In the genomic region with DNA sequence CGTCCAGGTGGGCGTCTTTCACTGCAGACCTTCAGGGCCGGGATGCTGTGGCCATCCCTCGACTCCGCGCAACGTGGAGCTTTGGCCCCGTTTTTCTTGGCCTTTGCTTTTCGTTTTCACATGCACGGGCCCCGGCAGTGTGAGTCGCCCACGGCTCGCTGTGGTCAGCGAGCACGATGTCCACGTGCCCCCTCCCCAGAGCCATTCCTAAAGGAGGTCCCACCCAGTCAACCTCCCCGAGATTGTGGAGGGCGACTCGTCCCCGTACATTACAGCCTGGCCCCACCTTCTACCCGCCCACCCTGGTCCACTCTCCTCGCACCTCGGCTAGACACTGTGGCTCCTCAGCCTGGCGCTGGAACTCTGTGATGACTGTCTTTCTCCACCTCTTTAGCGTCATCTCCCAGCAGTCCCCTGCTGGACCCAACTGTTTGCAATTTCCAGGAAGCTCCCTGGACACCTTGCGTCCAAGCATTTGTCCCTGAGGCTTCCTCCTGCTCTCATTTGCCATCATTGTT, we compare ENCODE assay signal across 8 cellular contexts.
DNase-seq lines count a peak whose midpoint lies in the region; ATAC-seq lines count a peak whose summit lies in the region.

No MANE protein-coding gene starts in this region.

- peaks cover 14% of the 10 kb centered on the region for H3K4me1 ChIP-seq in effector memory CD4-positive, alpha-beta T cell (ENCODE audit: control insufficient read depth, insufficient read depth, low read length, poor library complexity, severe bottlenecking)
- H3K4me1 ChIP-seq in muscle layer of colon (ENCODE audit: insufficient read depth, low read length): peaks cover 18% of the 10 kb centered on the region

- peak overlapping the region; percentile 94 for H3K27ac ChIP-seq in effector memory CD4-positive, alpha-beta T cell (ENCODE audit: insufficient read depth, low read length, poor library complexity, severe bottlenecking)
- H3K27ac ChIP-seq in muscle layer of colon (ENCODE audit: low read depth, low read length): peak overlapping the region; percentile 53

- H3K4me1 Mint-ChIP-seq in T-helper 2 cell treated with Interferon-gamma antibody and Interleukin-4, amounts not matched to agents 5 μg/mL and 100 μg/mL, for 36 hours (ENCODE audit: low read depth): peaks cover 12% of the 10 kb centered on the region

- no peaks in the 10 kb centered on the region for H3K9me3 ChIP-seq in effector memory CD4-positive, alpha-beta T cell (ENCODE audit: control insufficient read depth, low read length)
- H3K9me3 ChIP-seq in muscle layer of colon (ENCODE audit: low read length): no peaks in the 10 kb centered on the region

- peaks cover 9% of the 10 kb centered on the region for H3K36me3 Mint-ChIP-seq in T-helper 2 cell treated with Interferon-gamma antibody and Interleukin-4, amounts not matched to agents 5 μg/mL and 100 μg/mL, for 36 hours (ENCODE audit: low read depth)

- peak overlapping the region; percentile 64 for H3K4me3 ChIP-seq in effector memory CD4-positive, alpha-beta T cell (ENCODE audit: insufficient read depth, low read depth, low read length, poor library complexity, severe bottlenecking)
- peak overlapping the region; percentile 39 to 88 for H3K4me3 ChIP-seq in muscle layer of colon (ENCODE audit: low read depth in 1 of 2, low read length in 2 of 2)

- no peaks in the 10 kb centered on the region for H3K27me3 ChIP-seq in effector memory CD4-positive, alpha-beta T cell (replicated peaks; ENCODE audit: control insufficient read depth, insufficient read depth, low read length, poor library complexity, severe bottlenecking)
- H3K27me3 ChIP-seq in muscle layer of colon (ENCODE audit: control insufficient read depth in 1 of 2, insufficient read depth in 2 of 2, low read length in 2 of 2): no peaks in the 10 kb centered on the region

- DNase-seq in T-helper 2 cell treated with Interferon-gamma antibody and Interleukin-4, amounts not matched to agents 5 μg/mL and 100 μg/mL, for 36 hours (ENCODE audit: low spot score): no peak
- no peak for DNase-seq in T-helper 2 cell
- peak; percentile 58 for DNase-seq in OCI-M1 (lab: John Stamatoyannopoulos, UW)
- no peak for DNase-seq in effector memory CD4-positive, alpha-beta T cell

- H3K27ac Mint-ChIP-seq in T-helper 2 cell treated with Interferon-gamma antibody and Interleukin-4, amounts not matched to agents 5 μg/mL and 100 μg/mL, for 36 hours: peak overlapping the region; percentile 99

- no peaks in the 10 kb centered on the region for H3K36me3 ChIP-seq in effector memory CD4-positive, alpha-beta T cell (ENCODE audit: control insufficient read depth, insufficient read depth, low read length)
- H3K36me3 ChIP-seq in muscle layer of colon (ENCODE audit: insufficient read depth, low read length): peaks cover 32% of the 10 kb centered on the region

- peak overlapping the region; percentile 88 for H3K4me3 Mint-ChIP-seq in T-helper 2 cell treated with Interferon-gamma antibody and Interleukin-4, amounts not matched to agents 5 μg/mL and 100 μg/mL, for 36 hours

- H3K27me3 Mint-ChIP-seq in T-helper 2 cell treated with Interferon-gamma antibody and Interleukin-4, amounts not matched to agents 5 μg/mL and 100 μg/mL, for 36 hours (ENCODE audit: low read depth): no peaks in the 10 kb centered on the region

- no peaks in the 10 kb centered on the region for H3K9me3 Mint-ChIP-seq in T-helper 2 cell treated with Interferon-gamma antibody and Interleukin-4, amounts not matched to agents 5 μg/mL and 100 μg/mL, for 36 hours

- no peak for ATAC-seq in GM18498 (IDR thresholded peaks at IDR 0.05; ENCODE audit: unreplicated experiment)
- ATAC-seq in GM21515 (IDR thresholded peaks at IDR 0.05; ENCODE audit: unreplicated experiment): no peak
- no peak for ATAC-seq in GM19452 (IDR thresholded peaks at IDR 0.05; ENCODE audit: unreplicated experiment)

- peak overlapping the region; percentile 63 for H3K9ac ChIP-seq in muscle layer of colon (ENCODE audit: low read length)
